Comparison of ENCODE assay signal across 1 cellular context in the genomic region with DNA sequence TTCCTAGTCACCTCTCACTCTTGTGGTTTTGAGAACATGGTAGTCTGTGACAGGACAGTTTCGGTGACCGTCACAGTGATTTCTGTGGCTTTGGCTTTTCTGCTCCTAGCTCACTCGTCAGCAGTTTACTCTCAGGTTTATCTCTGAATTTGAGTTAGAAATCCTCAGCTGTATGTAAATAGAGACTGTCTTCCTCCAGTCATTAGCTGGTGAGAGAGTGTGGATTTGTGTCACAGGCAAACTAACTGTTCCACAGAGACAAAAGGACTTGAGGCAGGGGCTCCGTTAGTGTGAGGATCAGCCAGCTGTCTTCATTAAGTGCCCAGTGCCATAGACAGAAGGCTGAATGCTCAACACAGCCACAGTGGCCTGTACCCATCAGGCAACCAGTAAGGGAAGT.
TF ChIP-seq lines count a peak whose summit lies in the region.

No MANE protein-coding gene starts in this region.

TF ChIP-seq in IMR-90, 13 proteins besides CTCF, POLR2A, EP300 and RAD21 (continued from another document):
- TF ChIP-seq, protein P1, sequence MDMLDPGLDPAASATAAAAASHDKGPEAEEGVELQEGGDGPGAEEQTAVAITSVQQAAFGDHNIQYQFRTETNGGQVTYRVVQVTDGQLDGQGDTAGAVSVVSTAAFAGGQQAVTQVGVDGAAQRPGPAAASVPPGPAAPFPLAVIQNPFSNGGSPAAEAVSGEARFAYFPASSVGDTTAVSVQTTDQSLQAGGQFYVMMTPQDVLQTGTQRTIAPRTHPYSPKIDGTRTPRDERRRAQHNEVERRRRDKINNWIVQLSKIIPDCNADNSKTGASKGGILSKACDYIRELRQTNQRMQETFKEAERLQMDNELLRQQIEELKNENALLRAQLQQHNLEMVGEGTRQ (IDR thresholded peaks at IDR 0.05; ENCODE audit: low read depth, low read length): no peak
- no peak for TF ChIP-seq CEBPB (IDR thresholded peaks at IDR 0.05; ENCODE audit: low read depth, low read length)
- TF ChIP-seq CHD1 (IDR thresholded peaks at IDR 0.05; ENCODE audit: low read depth, low read length): no peak
- no peak for TF ChIP-seq MAFK (IDR thresholded peaks at IDR 0.05; ENCODE audit: low read depth, low read length)
- no peak for TF ChIP-seq RFX5 (IDR thresholded peaks at IDR 0.05; ENCODE audit: low read depth, low read length)
